7 cellular contexts compared by ENCODE assay signal in genomic region chr9:79623799-79624721, GRCh38. TPM values are rescaled to one million over a fixed set of nuclear protein-coding genes. Genes with fewer than 3 reads are reported as not detected.
DNase-seq lines count a peak whose midpoint lies in the region; ATAC-seq and TF ChIP-seq lines count a peak whose summit lies in the region.

No MANE protein-coding gene starts in this region.

- no peak for TF ChIP-seq CTCF in left ventricle myocardium inferior (IDR thresholded peaks at IDR 0.05; ENCODE audit: borderline replicate concordance)

- H3K36me3 Mint-ChIP-seq in IgD-negative memory B cell, result peaks cover 10% of the 10 kb centered on the region

- H3K27me3 ChIP-seq in left ventricle myocardium inferior (ENCODE audit: low read depth), result no peaks in the 10 kb centered on the region

- ATAC-seq in GM18511 (IDR thresholded peaks at IDR 0.05; ENCODE audit: unreplicated experiment), result peak; percentile 95
- ATAC-seq in GM21786 (IDR thresholded peaks at IDR 0.05; ENCODE audit: unreplicated experiment), result peak; percentile 96

- no peaks in the 10 kb centered on the region for H3K9me3 ChIP-seq in left ventricle myocardium inferior (replicated peaks)

- DNase-seq in activated CD8-positive, alpha-beta memory T cell treated with anti-CD3 and anti-CD28 coated beads for 24 hours, result peak; percentile 76
- peak; percentile 23 for DNase-seq in left ventricle myocardium inferior
- peak; percentile 11 for DNase-seq in stimulated activated CD8-positive, alpha-beta memory T cell treated with anti-CD3 and anti-CD28 coated beads, Interleukin-15, amount 100 ng/mL, for 1 hour (ENCODE audit: low read depth)
- no peak for DNase-seq in DMS114 treated with DMSO at 0.1 percent for 48 hours (lab: John Stamatoyannopoulos, UW; ENCODE audit: unreplicated experiment)

- H3K4me3 ChIP-seq in left ventricle myocardium inferior, result no peak overlapping the region

- H3K27me3 Mint-ChIP-seq in IgD-negative memory B cell, result no peaks in the 10 kb centered on the region

- H3K4me1 ChIP-seq in left ventricle myocardium inferior, result peaks cover 21% of the 10 kb centered on the region

- H3K4me1 Mint-ChIP-seq in IgD-negative memory B cell, result peaks cover 21 to 31% (median 26%) of the 10 kb centered on the region in 3 donors

- intact Hi-C loops in left ventricle myocardium inferior (cut with micrococcal nuclease), result no loop called here

- peak overlapping the region; percentile 28 to 74 (median 52) for H3K27ac Mint-ChIP-seq in IgD-negative memory B cell

- peak overlapping the region; percentile 60 for H3K27ac ChIP-seq in left ventricle myocardium inferior (replicated peaks)

- H3K9me3 Mint-ChIP-seq in IgD-negative memory B cell, result no peaks in the 10 kb centered on the region

- no peaks in the 10 kb centered on the region for H3K36me3 ChIP-seq in left ventricle myocardium inferior

- H3K4me3 Mint-ChIP-seq in IgD-negative memory B cell, result peak overlapping the region in 2 of 4 donors; percentile 31 to 93

RNA-seq across cellular contexts. Expression of gene TLE4, which starts 52.3 kb away (rescaled TPM):
- 20.4 TPM for polyA plus RNA-seq in IgD-negative memory B cell
- total RNA-seq in left ventricle myocardium inferior, result 10.3 TPM
